Comparison of ENCODE assay signal across 21 cellular contexts in genomic region chr12:26988703-26989102, GRCh38. TPM values are rescaled to one million over a fixed set of nuclear protein-coding genes. Genes with fewer than 3 reads are reported as not detected.
DNase-seq lines count a peak whose midpoint lies in the region; ATAC-seq and TF ChIP-seq lines count a peak whose summit lies in the region.
"Had no signal": no experiment of that assay in that cellular context is flagged by ENCODE, and none has a peak within 500 bp of the region (broad histone marks: within the 10 kb centered on the region; RNA-seq: fewer than 3 reads in every experiment).

No MANE protein-coding gene starts in this region.

- H3K4me3 Mint-ChIP-seq in CD14-positive monocyte (no peak overlapping the region), T-helper 17 cell (no peak overlapping the region)
- H3K4me3 Mint-ChIP-seq: B cell; CD4-positive, alpha-beta memory T cell; CD4-positive, CD25-positive, alpha-beta regulatory T cell; CD8-positive, alpha-beta memory T cell had no signal

- H3K27ac Mint-ChIP-seq in CD14-positive monocyte (peak overlapping the region; percentile 68 to 88 (median 79)), T-helper 17 cell (peak overlapping the region; percentile 83)
- H3K27ac Mint-ChIP-seq: B cell had no signal

- no peaks in the 10 kb centered on the region for H3K9me3 Mint-ChIP-seq in CD14-positive monocyte
- H3K9me3 Mint-ChIP-seq: CD8-positive, alpha-beta memory T cell had no signal

- TF ChIP-seq CTCF in CD14-positive monocyte (IDR thresholded peaks at IDR 0.05) (no peak), neutrophil (IDR thresholded peaks at IDR 0.05) (no peak), prostate gland (IDR thresholded peaks at IDR 0.05) (no peak)

- 86% methylated on average over 4 of the region's 4 CpGs for WGBS in prostate gland

- no peak for TF ChIP-seq POLR2A in prostate gland (IDR thresholded peaks at IDR 0.05)

- H3K36me3 Mint-ChIP-seq in CD14-positive monocyte (peaks cover 52 to 70% of the 10 kb centered on the region in 2 donors), T-helper 17 cell (ENCODE audit: low read depth) (peaks cover 14% of the 10 kb centered on the region)

- intact Hi-C loops in CD14-positive monocyte (cut with micrococcal nuclease): no loop called here
- intact Hi-C loops in prostate gland (cut with DNase I): no loop called here

- H3K36me3 ChIP-seq in neutrophil (peaks cover 14% of the 10 kb centered on the region), prostate gland (no peaks in the 10 kb centered on the region)

- H3K27ac ChIP-seq in neutrophil (peak overlapping the region; percentile 25), prostate gland (no peak overlapping the region)
- H3K27ac ChIP-seq: 22Rv1, A549, C4-2B had no signal

- ATAC-seq in T-helper 17 cell: no peak
- ATAC-seq in HG03159 (IDR thresholded peaks at IDR 0.05; ENCODE audit: unreplicated experiment): no peak
- ATAC-seq: A549 had no signal

- H3K4me3 ChIP-seq in neutrophil (ENCODE audit: low read depth in 1 of 2, low read length in 1 of 2) (no peak overlapping the region), prostate gland (no peak overlapping the region)
- H3K4me3 ChIP-seq: A549; BLaER1 treated with 17β-estradiol and CSF1 and Interleukin-3, amounts not matched to agents 10 nM and 100 nM had no signal

- DNase-seq in CD14-positive monocyte (ENCODE audit: low spot score) (no peak), T-helper 17 cell (no peak), prostate gland (ENCODE audit: low spot score) (no peak), DMS53 treated with DMSO at 0.1 percent for 48 hours (lab: John Stamatoyannopoulos, UW; ENCODE audit: unreplicated experiment) (no peak)
- DNase-seq: AML-193; CD4-positive, alpha-beta memory T cell; CD4-positive, CD25-positive, alpha-beta regulatory T cell; CD8-positive, alpha-beta memory T cell; COR-L47; DMS 273 treated with DMSO at 0.1 percent for 48 hours; DMS153; DMS53; DMS79 treated with DMSO at 0.1 percent for 48 hours; GF-D8 had no signal

- H3K27me3 ChIP-seq in neutrophil (no peaks in the 10 kb centered on the region), prostate gland (replicated peaks; ENCODE audit: insufficient read depth) (no peaks in the 10 kb centered on the region)
- H3K27me3 ChIP-seq: BLaER1 treated with 17β-estradiol and CSF1 and Interleukin-3, amounts not matched to agents 10 nM and 100 nM had no signal

- H3K9me3 ChIP-seq in T-helper 17 cell (ENCODE audit: control insufficient read depth, low read length, poor library complexity, severe bottlenecking) (no peaks in the 10 kb centered on the region), neutrophil (no peaks in the 10 kb centered on the region), prostate gland (no peaks in the 10 kb centered on the region)
- H3K9me3 ChIP-seq: A549; BLaER1 treated with 17β-estradiol and CSF1 and Interleukin-3, amounts not matched to agents 10 nM and 100 nM had no signal

- H3K4me1 ChIP-seq in neutrophil (ENCODE audit: control insufficient read depth in 1 of 2, insufficient read depth in 1 of 2, low read depth in 1 of 2, low read length in 1 of 2) (peaks cover 4 to 8% of the 10 kb centered on the region in 2 experiments), prostate gland (replicated peaks) (no peaks in the 10 kb centered on the region)

- peaks cover 15% of the 10 kb centered on the region for H3K4me1 Mint-ChIP-seq in CD14-positive monocyte
- peaks cover 16% of the 10 kb centered on the region for H3K4me1 Mint-ChIP-seq in T-helper 17 cell
- H3K4me1 Mint-ChIP-seq: B cell had no signal

- H3K27me3 Mint-ChIP-seq in CD14-positive monocyte (ENCODE audit: low read depth in 3 of 3): peaks cover 0 to 2% (median 0%) of the 10 kb centered on the region in 3 donors
- no peaks in the 10 kb centered on the region for H3K27me3 Mint-ChIP-seq in T-helper 17 cell
- H3K27me3 Mint-ChIP-seq: B cell; CD4-positive, alpha-beta memory T cell; CD4-positive, CD25-positive, alpha-beta regulatory T cell; CD8-positive, alpha-beta memory T cell had no signal

RNA-seq across cellular contexts. Expression of gene TM7SF3, which starts 25.5 kb away (rescaled TPM):
- polyA plus RNA-seq in CD14-positive monocyte: 10 to 100 TPM; 71.7 to 85.9 TPM
- 10 to 100 TPM; 22.5 to 24.3 TPM for total RNA-seq in T-helper 17 cell
- total RNA-seq in prostate gland: 100 to 1,000 TPM in 1 of 2 donors, 10 to 100 TPM in 1; 94.5 to 132 TPM

RNA-seq across cellular contexts. Expression of gene MED21, which starts 33.7 kb away (rescaled TPM):
- polyA plus RNA-seq in CD14-positive monocyte: 10 to 100 TPM; 11.0 to 11.2 TPM
- total RNA-seq in T-helper 17 cell (10 to 100 TPM; 75.8 to 79.7 TPM), prostate gland (10 to 100 TPM; 36.2 to 52.0 TPM)

RNA-seq across cellular contexts. Expression of gene FGFR1OP2, which starts 50.4 kb away (rescaled TPM):
- polyA plus RNA-seq in CD14-positive monocyte: 10 to 100 TPM; 66.4 to 68.9 TPM
- 10 to 100 TPM; 50.8 to 56.1 TPM for total RNA-seq in T-helper 17 cell
- total RNA-seq in prostate gland: 10 to 100 TPM; 45.0 to 64.4 TPM

RNA-seq across cellular contexts. Expression of gene INTS13, which starts 50.9 kb away (rescaled TPM):
- polyA plus RNA-seq in CD14-positive monocyte: 1 to 10 TPM; 7.5 to 8.0 TPM
- total RNA-seq in T-helper 17 cell (10 to 100 TPM; 21.2 to 24.7 TPM), prostate gland (10 to 100 TPM; 22.1 to 23.5 TPM)
